Comparison of ENCODE assay signal across 17 cellular contexts in the genomic region with DNA sequence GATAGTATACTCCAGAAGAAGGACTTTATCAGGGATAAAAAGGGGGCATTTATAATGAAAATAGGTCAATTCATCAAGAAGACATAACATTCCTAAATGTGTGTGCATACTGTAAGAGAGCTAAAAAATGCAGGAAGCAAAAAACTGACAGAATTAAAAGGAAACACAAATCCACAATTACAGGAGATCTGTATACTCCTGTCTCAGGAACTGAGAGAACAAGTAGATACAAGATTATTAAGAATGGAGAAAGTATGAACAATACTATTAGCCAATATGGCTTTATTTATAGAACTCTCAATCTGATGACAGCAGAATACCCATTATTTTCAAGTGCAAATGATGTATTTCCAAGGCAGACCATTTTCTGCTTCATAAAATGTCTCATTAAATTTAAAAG.
DNase-seq lines count a peak whose midpoint lies in the region; TF ChIP-seq lines count a peak whose summit lies in the region.
"Had no signal": no experiment of that assay in that cellular context is flagged by ENCODE, and none has a peak within 500 bp of the region (broad histone marks: within the 10 kb centered on the region; RNA-seq: fewer than 3 reads in every experiment).

No MANE protein-coding gene starts in this region.

- TF ChIP-seq CTCF in WERI-Rb-1 (IDR thresholded peaks at IDR 0.05; ENCODE audit: low read depth, low read length) (no peak), epithelial cell of esophagus (IDR thresholded peaks at IDR 0.05; ENCODE audit: insufficient read depth, low read depth, low read length, missing control alignments) (no peak), osteocyte (IDR thresholded peaks at IDR 0.05) (no peak)

- H3K27me3 ChIP-seq in WERI-Rb-1 (ENCODE audit: insufficient read depth, low read depth, severe bottlenecking) = no peaks in the 10 kb centered on the region
- H3K27me3 ChIP-seq: BLaER1 had no signal

- H3K4me3 Mint-ChIP-seq in osteocyte (ENCODE audit: unreplicated experiment) (no peak overlapping the region), immature natural killer cell (no peak overlapping the region)
- H3K4me3 Mint-ChIP-seq: CD14-positive monocyte; CD4-positive, alpha-beta memory T cell; GM23338; HFFc6 had no signal

- H3K36me3 ChIP-seq in WERI-Rb-1 = no peaks in the 10 kb centered on the region
- H3K36me3 ChIP-seq: BLaER1 had no signal

- DNase-seq in NCI-H2171 treated with DMSO at 0.1 percent for 48 hours (lab: John Stamatoyannopoulos, UW) (peak; percentile 35), NCI-H2171 (lab: John Stamatoyannopoulos, UW) (no peak), WERI-Rb-1 (no peak), epithelial cell of esophagus (ENCODE audit: low read depth) (peak; percentile 60), osteocyte (ENCODE audit: extremely low spot score, unreplicated experiment) (no peak), immature natural killer cell (no peak)
- DNase-seq in activated CD4-positive, CD25-positive, alpha-beta regulatory T cell (lab: John Stamatoyannopoulos, UW) = no peak
- DNase-seq: CD4-positive, alpha-beta memory T cell; DMS79; GDM1; H7; HFFc6 had no signal

- peaks cover 2% of the 10 kb centered on the region for H3K9me3 ChIP-seq in WERI-Rb-1 (ENCODE audit: severe bottlenecking)
- H3K9me3 ChIP-seq: A549, BLaER1 had no signal

- H3K27ac Mint-ChIP-seq in osteocyte (ENCODE audit: unreplicated experiment) = peak overlapping the region; percentile 37
- H3K27ac Mint-ChIP-seq in immature natural killer cell = no peak overlapping the region
- H3K27ac Mint-ChIP-seq: CD14-positive monocyte; CD4-positive, alpha-beta memory T cell; GM23338; HFFc6 had no signal

- H3K4me3 ChIP-seq in WERI-Rb-1 (ENCODE audit: low read depth, low read length) (no peak overlapping the region), epithelial cell of esophagus (ENCODE audit: low read length) (no peak overlapping the region)
- H3K4me3 ChIP-seq: A549, BLaER1, GM23338 had no signal

- H3K9me3 Mint-ChIP-seq in osteocyte (ENCODE audit: unreplicated experiment) (peaks cover 11% of the 10 kb centered on the region), immature natural killer cell (peaks cover 0 to 52% (median 11%) of the 10 kb centered on the region in 6 donors)
- H3K9me3 Mint-ChIP-seq: GM23338, HFFc6 had no signal

- H3K36me3 Mint-ChIP-seq in osteocyte (ENCODE audit: unreplicated experiment) = peaks cover 3% of the 10 kb centered on the region
- no peaks in the 10 kb centered on the region for H3K36me3 Mint-ChIP-seq in immature natural killer cell
- H3K36me3 Mint-ChIP-seq: CD4-positive, alpha-beta memory T cell had no signal

- H3K27me3 Mint-ChIP-seq in osteocyte (ENCODE audit: unreplicated experiment) (no peaks in the 10 kb centered on the region), immature natural killer cell (ENCODE audit: low read depth in 3 of 3) (peaks cover 0 to 4% (median 2%) of the 10 kb centered on the region in 3 donors)
- H3K27me3 Mint-ChIP-seq: CD4-positive, alpha-beta memory T cell had no signal

- H3K27ac ChIP-seq in WERI-Rb-1 = peak overlapping the region; percentile 48
- H3K27ac ChIP-seq: 22Rv1, A549, BLaER1 had no signal

- H3K4me1 Mint-ChIP-seq in osteocyte (ENCODE audit: unreplicated experiment) = peaks cover 75% of the 10 kb centered on the region
- H3K4me1 Mint-ChIP-seq in immature natural killer cell = no peaks in the 10 kb centered on the region
- H3K4me1 Mint-ChIP-seq: CD4-positive, alpha-beta memory T cell; GM23338 had no signal

Comparison
In these comparisons a context has a peak if more than half of its experiments do, and no peak if none do; other contexts are left out.
1. DNase-seq: peak in NCI-H2171 treated with DMSO at 0.1 percent for 48 hours (single experiment) and epithelial cell of esophagus (single experiment); none in NCI-H2171 (single experiment), WERI-Rb-1 (single experiment), osteocyte (single experiment), immature natural killer cell (0 of 3) and activated CD4-positive, CD25-positive, alpha-beta regulatory T cell (0 of 4).